Comparison of ENCODE assay signal across 8 cellular contexts in genomic region chr22:22748297-22748743, GRCh38.
DNase-seq lines count a peak whose midpoint lies in the region; ATAC-seq and TF ChIP-seq lines count a peak whose summit lies in the region.

No MANE protein-coding gene starts in this region.

- H3K9me3 Mint-ChIP-seq in CD4-positive, CD25-positive, alpha-beta regulatory T cell: no peaks in the 10 kb centered on the region

- TF ChIP-seq CTCF in mammary epithelial cell (conservative IDR thresholded peaks at IDR 0.05 in 1 of 2, IDR thresholded peaks at IDR 0.05 in 1 of 2; ENCODE audit: extremely low read depth in 1 of 2, insufficient read depth in 1 of 2, low read depth in 1 of 2, low read length in 2 of 2) (peak; percentile 72 to 81), kidney epithelial cell (IDR thresholded peaks at IDR 0.05; ENCODE audit: insufficient read depth, low read length, poor library complexity, severe bottlenecking) (peak; percentile 82)

- H3K4me1 ChIP-seq in CD4-positive, CD25-positive, alpha-beta regulatory T cell (ENCODE audit: control insufficient read depth, insufficient read depth, low read length, poor library complexity, severe bottlenecking): peaks cover 12% of the 10 kb centered on the region
- no peaks in the 10 kb centered on the region; the same call in 1 of the 2 replicates for H3K4me1 ChIP-seq in GM23248 (ENCODE audit: insufficient read depth)
- peaks cover 5% of the 10 kb centered on the region; the same call in 1 of the 2 replicates for H3K4me1 ChIP-seq in SJCRH30
- no peaks in the 10 kb centered on the region for H3K4me1 ChIP-seq in mammary epithelial cell (ENCODE audit: insufficient read depth, low read length)

- H3K9ac ChIP-seq in GM23248 (no peak overlapping the region), mammary epithelial cell (ENCODE audit: insufficient read depth, low read length) (no peak overlapping the region)

- peaks cover 17% of the 10 kb centered on the region for H3K27me3 Mint-ChIP-seq in CD4-positive, CD25-positive, alpha-beta regulatory T cell

- H3K79me2 ChIP-seq in GM23248 (ENCODE audit: insufficient read depth) (no peaks in the 10 kb centered on the region), mammary epithelial cell (ENCODE audit: insufficient read depth, low read length) (no peaks in the 10 kb centered on the region)

- peak in 2 of 3 donors; percentile 24 to 51 for DNase-seq in CD4-positive, CD25-positive, alpha-beta regulatory T cell
- DNase-seq in GM23248 (peak; percentile 68), SJCRH30 (peak; percentile 26 to 70), mammary epithelial cell (peak; percentile 31), kidney epithelial cell (ENCODE audit: low read depth) (no peak)
- peak; percentile 6 to 18 for DNase-seq in stimulated activated CD4-positive, alpha-beta T cell treated with anti-CD3 and anti-CD28 coated beads, Interleukin-4, amount 100 ng/mL, for 48 hours (ENCODE audit: low read depth in 2 of 2)

- no peak overlapping the region for H3K4me3 ChIP-seq in CD4-positive, CD25-positive, alpha-beta regulatory T cell (ENCODE audit: low read depth, low read length)
- H3K4me3 ChIP-seq in GM23248 (no peak overlapping the region), SJCRH30 (no peak overlapping the region), mammary epithelial cell (replicated peaks in 1 of 3; ENCODE audit: insufficient read depth in 1 of 3, low read depth in 2 of 3, low read length in 3 of 3) (no peak overlapping the region), kidney epithelial cell (ENCODE audit: low read depth, low read length) (no peak overlapping the region)

- H3F3A ChIP-seq in GM23248 (ENCODE audit: insufficient read depth): no peaks in the 10 kb centered on the region

- BruUV-seq in mammary epithelial cell (replicated peaks; lab: Mats Ljungman, UMichigan): no TSS peak

- CTCF ChIA-PET in mammary epithelial cell (lab: Charles Lee; ENCODE audit: low non-redundant PET): no interaction called here

- H4K20me1 ChIP-seq in GM23248 (ENCODE audit: insufficient read depth): no peaks in the 10 kb centered on the region
- H4K20me1 ChIP-seq in mammary epithelial cell (ENCODE audit: insufficient read depth, low read length): no peaks in the 10 kb centered on the region

- no peaks in the 10 kb centered on the region for H3K9me3 ChIP-seq in CD4-positive, CD25-positive, alpha-beta regulatory T cell (ENCODE audit: control insufficient read depth in 2 of 2, low read length in 2 of 2)
- H3K9me3 ChIP-seq in GM23248 (ENCODE audit: low read depth): no peaks in the 10 kb centered on the region
- H3K9me3 ChIP-seq in SJCRH30 (replicated peaks): no peaks in the 10 kb centered on the region
- H3K9me3 ChIP-seq in mammary epithelial cell (replicated peaks; ENCODE audit: insufficient read depth, low read length): no peaks in the 10 kb centered on the region

- no peaks in the 10 kb centered on the region for H3K36me3 Mint-ChIP-seq in CD4-positive, CD25-positive, alpha-beta regulatory T cell

- no peak overlapping the region for H3K4me3 Mint-ChIP-seq in CD4-positive, CD25-positive, alpha-beta regulatory T cell

- WGBS in GM23248 (ENCODE audit: low coverage in 1 of 2, low lambda C conversion rate in 2 of 2, missing lambda C conversion rate in 2 of 2), 2 experiments: 25 to 38% methylated on average over 5 of the region's 5 CpGs
- WGBS in mammary epithelial cell (ENCODE audit: low coverage, missing lambda C conversion rate): 50% methylated on average over 5 of the region's 5 CpGs

- H3K4me2 ChIP-seq in GM23248 (ENCODE audit: unreplicated experiment) (no peak overlapping the region), mammary epithelial cell (ENCODE audit: insufficient read depth, low read depth, low read length) (no peak overlapping the region)

- ATAC-seq in CD4-positive, CD25-positive, alpha-beta regulatory T cell (ENCODE audit: low read depth in 2 of 2): peak in 1 of 2 donors; percentile 41
- ATAC-seq in GM18517 (IDR thresholded peaks at IDR 0.05; ENCODE audit: unreplicated experiment) (no peak), HG03571 (IDR thresholded peaks at IDR 0.05; ENCODE audit: unreplicated experiment) (no peak)

- no peak overlapping the region for H3K27ac ChIP-seq in CD4-positive, CD25-positive, alpha-beta regulatory T cell (ENCODE audit: insufficient read depth, low read length, poor library complexity, severe bottlenecking)
- H3K27ac ChIP-seq in GM23248 (no peak overlapping the region), SJCRH30 (no peak overlapping the region), mammary epithelial cell (ENCODE audit: insufficient read depth, low read depth, low read length) (no peak overlapping the region)

- H3K36me3 ChIP-seq in CD4-positive, CD25-positive, alpha-beta regulatory T cell (ENCODE audit: control insufficient read depth, insufficient read depth, low read length): no peaks in the 10 kb centered on the region
- H3K36me3 ChIP-seq in GM23248 (ENCODE audit: low read depth) (no peaks in the 10 kb centered on the region), SJCRH30 (no peaks in the 10 kb centered on the region), mammary epithelial cell (ENCODE audit: insufficient read depth, low read length) (no peaks in the 10 kb centered on the region), kidney epithelial cell (ENCODE audit: control insufficient read depth, insufficient read depth, low read length) (no peaks in the 10 kb centered on the region)

- H3K4me1 Mint-ChIP-seq in CD4-positive, CD25-positive, alpha-beta regulatory T cell: peaks cover 0 to 40% (median 12%) of the 10 kb centered on the region in 4 donors

- H3K9me2 ChIP-seq in GM23248 (ENCODE audit: insufficient read depth): no peaks in the 10 kb centered on the region

- no peaks in the 10 kb centered on the region for H3K27me3 ChIP-seq in CD4-positive, CD25-positive, alpha-beta regulatory T cell (ENCODE audit: control insufficient read depth, insufficient read depth, low read length)
- H3K27me3 ChIP-seq in GM23248 (replicated peaks; ENCODE audit: insufficient read depth) (peaks cover 19% of the 10 kb centered on the region), SJCRH30 (no peaks in the 10 kb centered on the region), mammary epithelial cell (ENCODE audit: insufficient read depth, low read length) (no peaks in the 10 kb centered on the region), kidney epithelial cell (ENCODE audit: control insufficient read depth, insufficient read depth, low read length) (peaks cover 4% of the 10 kb centered on the region)

- in situ Hi-C loops in GM23248 (cut with MboI): no loop called here
- in situ Hi-C loops in mammary epithelial cell (cut with MboI; ENCODE audit: low sequenced_read_pairs in 2 of 2): no loop called here

- dilution Hi-C loops in mammary epithelial cell (cut with HindIII; ENCODE audit: low sequenced_read_pairs): no loop called here

- intact Hi-C loops in mammary epithelial cell (cut with micrococcal nuclease): loop anchor here (1.0 to 5.0 kb wide), 3 partner anchors 38 to 286 kb away; no protein-coding TSS in a partner anchor

- no peak overlapping the region for H2AFZ ChIP-seq in GM23248
- H2AFZ ChIP-seq in mammary epithelial cell (ENCODE audit: low read depth, low read length): no peak overlapping the region

- peak overlapping the region; percentile 8 to 74 (median 27) for H3K27ac Mint-ChIP-seq in CD4-positive, CD25-positive, alpha-beta regulatory T cell
